Comparison of ENCODE assay signal across 27 cellular contexts in genomic region chr4:136314686-136315085, GRCh38.
"Had no signal": no experiment of that assay in that cellular context is flagged by ENCODE, and none has a peak within 500 bp of the region (broad histone marks: within the 10 kb centered on the region; RNA-seq: fewer than 3 reads in every experiment).

No MANE protein-coding gene starts in this region.

- H3K4me1 ChIP-seq: colonic mucosa, esophagus muscularis mucosa, esophagus squamous epithelium, gastrocnemius medialis, gastroesophageal sphincter, heart left ventricle, heart right ventricle had no signal

- H3K4me3 ChIP-seq: colonic mucosa, coronary artery, dorsolateral prefrontal cortex, esophagus muscularis mucosa, esophagus squamous epithelium, gastrocnemius medialis, gastroesophageal sphincter, heart left ventricle, heart right ventricle, hepatocyte had no signal

- ATAC-seq: effector memory CD8-positive, alpha-beta T cell; esophagus mucosa; foreskin keratinocyte; gastrocnemius medialis; gastroesophageal sphincter; heart left ventricle; heart right ventricle had no signal

- FAIRE-seq: colon, endometrium, frontal cortex had no signal

- H3K79me2 ChIP-seq: hepatocyte had no signal

- H3K4me2 ChIP-seq: hepatocyte had no signal

- H3K27ac ChIP-seq: colonic mucosa, coronary artery, dorsolateral prefrontal cortex, epithelial cell of prostate, esophagus muscularis mucosa, esophagus squamous epithelium, foreskin keratinocyte, gastrocnemius medialis, gastroesophageal sphincter, heart left ventricle, heart right ventricle, hepatocyte had no signal

- H3K36me3 ChIP-seq: colonic mucosa, esophagus muscularis mucosa, esophagus squamous epithelium, gastrocnemius medialis, gastroesophageal sphincter, heart left ventricle, heart right ventricle had no signal

- H2AFZ ChIP-seq: hepatocyte had no signal

- H3K27me3 ChIP-seq: colonic mucosa, esophagus muscularis mucosa, esophagus squamous epithelium, foreskin keratinocyte, gastrocnemius medialis, gastroesophageal sphincter, heart left ventricle, heart right ventricle, hepatocyte had no signal

- H3K9me3 ChIP-seq: colonic mucosa, esophagus muscularis mucosa, esophagus squamous epithelium, gastrocnemius medialis, gastroesophageal sphincter had no signal

- DNase-seq: colonic mucosa; cortex of kidney; dorsolateral prefrontal cortex; effector CD4-positive, alpha-beta T cell; effector CD8-positive, alpha-beta T cell; effector memory CD4-positive, alpha-beta T cell; effector memory CD8-positive, alpha-beta T cell; endodermal cell; erythroblast; esophagus squamous epithelium; foreskin fibroblast; foreskin keratinocyte; foreskin melanocyte; gastrocnemius medialis; glutamatergic neuron; head of caudate nucleus; heart left ventricle; heart right ventricle had no signal
